Comparison of ENCODE assay signal across 26 cellular contexts in the genomic region with DNA sequence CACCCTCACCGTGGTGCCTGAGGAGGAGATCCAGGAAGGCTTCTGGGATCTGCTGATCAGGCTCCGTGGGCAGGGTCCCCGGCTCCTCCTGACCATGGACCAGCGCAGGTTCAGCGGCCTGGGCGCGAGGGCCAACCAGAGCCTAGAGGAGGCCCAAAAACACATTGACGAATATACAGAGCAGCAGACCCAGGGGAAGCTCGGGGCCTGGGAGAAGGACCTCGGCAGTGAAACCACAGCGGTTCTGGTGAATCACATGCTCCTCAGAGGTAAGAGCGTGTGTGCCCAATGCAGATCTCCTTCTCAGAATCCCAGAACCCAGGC. TPM values are rescaled to one million over a fixed set of nuclear protein-coding genes. Genes with fewer than 3 reads are reported as not detected.
DNase-seq lines count a peak whose midpoint lies in the region; ATAC-seq and TF ChIP-seq lines count a peak whose summit lies in the region.
"Had no signal": no experiment of that assay in that cellular context is flagged by ENCODE, and none has a peak within 500 bp of the region (broad histone marks: within the 10 kb centered on the region; RNA-seq: fewer than 3 reads in every experiment).

No MANE protein-coding gene starts in this region.

- H3K9me3 Mint-ChIP-seq in activated naive CD8-positive, alpha-beta T cell treated with anti-CD3 and anti-CD28 coated beads for 36 hours = no peaks in the 10 kb centered on the region
- peaks cover 2 to 4% of the 10 kb centered on the region in 2 donors for H3K9me3 Mint-ChIP-seq in stimulated activated naive B cell treated with anti-CD40 and anti-IgM and Interleukin-4, amounts not matched to agents 10 μg/mL and 1 μg/mL and 100 μg/mL, for 72 hours

- peaks cover 12% of the 10 kb centered on the region for H3K27me3 Mint-ChIP-seq in activated naive CD8-positive, alpha-beta T cell treated with anti-CD3 and anti-CD28 coated beads for 36 hours
- peaks cover 4 to 14% of the 10 kb centered on the region in 2 donors for H3K27me3 Mint-ChIP-seq in stimulated activated naive B cell treated with anti-CD40 and anti-IgM and Interleukin-4, amounts not matched to agents 10 μg/mL and 1 μg/mL and 100 μg/mL, for 72 hours
- H3K27me3 Mint-ChIP-seq: CD4-positive, CD25-positive, alpha-beta regulatory T cell had no signal

- H3K36me3 ChIP-seq in sigmoid colon = no peaks in the 10 kb centered on the region
- H3K36me3 ChIP-seq: BE2C, BLaER1 had no signal

- no peaks in the 10 kb centered on the region for H3K36me3 Mint-ChIP-seq in activated naive CD8-positive, alpha-beta T cell treated with anti-CD3 and anti-CD28 coated beads for 36 hours
- H3K36me3 Mint-ChIP-seq in stimulated activated naive B cell treated with anti-CD40 and anti-IgM and Interleukin-4, amounts not matched to agents 10 μg/mL and 1 μg/mL and 100 μg/mL, for 72 hours = no peaks in the 10 kb centered on the region
- H3K36me3 Mint-ChIP-seq: CD14-positive monocyte; CD4-positive, alpha-beta memory T cell; CD8-positive, alpha-beta memory T cell had no signal

- H3K27me3 ChIP-seq in sigmoid colon = no peaks in the 10 kb centered on the region
- H3K27me3 ChIP-seq: BE2C, BLaER1 had no signal

- ATAC-seq in stimulated activated naive B cell treated with anti-CD40 and anti-IgM and Interleukin-4, amounts not matched to agents 10 μg/mL and 1 μg/mL and 100 μg/mL, for 72 hours (replicated peaks) = no peak
- no peak for ATAC-seq in GM18870 (IDR thresholded peaks at IDR 0.05; ENCODE audit: unreplicated experiment)
- ATAC-seq: GM12878 had no signal

- DNase-seq in coronary artery (ENCODE audit: low spot score) (peak; percentile 68), islet precursor cell (peak; percentile 26), sigmoid colon (peak; percentile 44)
- DNase-seq in activated naive CD8-positive, alpha-beta T cell treated with anti-CD3 and anti-CD28 coated beads for 36 hours = no peak
- no peak for DNase-seq in stimulated activated naive B cell treated with anti-CD40 and anti-IgM and Interleukin-4, amounts not matched to agents 10 μg/mL and 1 μg/mL and 100 μg/mL, for 72 hours
- DNase-seq: 8988T; ACHN; BE2C; C1 segment of cervical spinal cord; CD4-positive, alpha-beta memory T cell; CD4-positive, CD25-positive, alpha-beta regulatory T cell; CD8-positive, alpha-beta memory T cell; COR-L47; DMS 273 treated with DMSO at 0.1 percent for 48 hours; DMS153; DMS53; DMS79; DND-41; EL; GDM1 had no signal

- no peaks in the 10 kb centered on the region for H3K9me3 ChIP-seq in sigmoid colon
- H3K9me3 ChIP-seq: BE2C, BLaER1 had no signal

- WGBS in sigmoid colon, 2 donors = 95% methylated on average over 12 of the region's 12 CpGs

- no peak overlapping the region for H3K4me3 Mint-ChIP-seq in activated naive CD8-positive, alpha-beta T cell treated with anti-CD3 and anti-CD28 coated beads for 36 hours
- no peak overlapping the region for H3K4me3 Mint-ChIP-seq in stimulated activated naive B cell treated with anti-CD40 and anti-IgM and Interleukin-4, amounts not matched to agents 10 μg/mL and 1 μg/mL and 100 μg/mL, for 72 hours
- H3K4me3 Mint-ChIP-seq: CD14-positive monocyte; CD4-positive, alpha-beta memory T cell; CD8-positive, alpha-beta memory T cell had no signal

- TF ChIP-seq CTCF in coronary artery (IDR thresholded peaks at IDR 0.05) (no peak), sigmoid colon (IDR thresholded peaks at IDR 0.05) (no peak)

- no peaks in the 10 kb centered on the region for H3K4me1 ChIP-seq in sigmoid colon
- H3K4me1 ChIP-seq: BE2C, BLaER1 had no signal

- no peak for TF ChIP-seq POLR2A in sigmoid colon (IDR thresholded peaks at IDR 0.05)

- no peaks in the 10 kb centered on the region for H3K4me1 Mint-ChIP-seq in activated naive CD8-positive, alpha-beta T cell treated with anti-CD3 and anti-CD28 coated beads for 36 hours
- peaks cover 2 to 4% of the 10 kb centered on the region in 2 donors for H3K4me1 Mint-ChIP-seq in stimulated activated naive B cell treated with anti-CD40 and anti-IgM and Interleukin-4, amounts not matched to agents 10 μg/mL and 1 μg/mL and 100 μg/mL, for 72 hours
- H3K4me1 Mint-ChIP-seq: CD14-positive monocyte; CD4-positive, alpha-beta memory T cell; CD4-positive, CD25-positive, alpha-beta regulatory T cell; CD8-positive, alpha-beta memory T cell had no signal

- intact Hi-C loops in sigmoid colon (cut with DNase I) = no loop called here

- no peak for TF ChIP-seq EP300 in sigmoid colon (IDR thresholded peaks at IDR 0.05)

- H3K27ac Mint-ChIP-seq in activated naive CD8-positive, alpha-beta T cell treated with anti-CD3 and anti-CD28 coated beads for 36 hours = no peak overlapping the region
- H3K27ac Mint-ChIP-seq in stimulated activated naive B cell treated with anti-CD40 and anti-IgM and Interleukin-4, amounts not matched to agents 10 μg/mL and 1 μg/mL and 100 μg/mL, for 72 hours = no peak overlapping the region
- H3K27ac Mint-ChIP-seq: CD4-positive, alpha-beta memory T cell; CD8-positive, alpha-beta memory T cell had no signal

- no peak overlapping the region for H3K4me3 ChIP-seq in coronary artery
- no peak overlapping the region for H3K4me3 ChIP-seq in sigmoid colon
- H3K4me3 ChIP-seq: BLaER1, GM12878 had no signal

- H3K27ac ChIP-seq in coronary artery (no peak overlapping the region), sigmoid colon (no peak overlapping the region)
- H3K27ac ChIP-seq: BLaER1 had no signal

RNA-seq across cellular contexts. Expression of gene SERPINA3, which starts 29.4 kb away (rescaled TPM):
- 100 to 1,000 TPM in 1 of 4 donors, 10 to 100 TPM in 3; 80.9 to 233 (median 97.9) TPM for total RNA-seq in sigmoid colon
- polyA plus RNA-seq in sigmoid colon = 10 to 100 TPM in 2 of 3 donors, 1 to 10 TPM in 1; 2.3 to 94.5 (median 59.5) TPM
- not detected for total RNA-seq in activated naive CD8-positive, alpha-beta T cell treated with anti-CD3 and anti-CD28 coated beads for 36 hours
- total RNA-seq: CD4-positive, alpha-beta memory T cell; CD4-positive, CD25-positive, alpha-beta regulatory T cell; CD8-positive, alpha-beta memory T cell; Daoy; G401 had no signal
- polyA plus RNA-seq: CD14-positive monocyte; CD4-positive, alpha-beta memory T cell; CD4-positive, CD25-positive, alpha-beta regulatory T cell; CD8-positive, alpha-beta memory T cell; GM12878 had no signal

Comparison
In these comparisons a context has a peak if more than half of its experiments do, and no peak if none do; other contexts are left out.
1. DNase-seq: peak in coronary artery (single experiment), islet precursor cell (single experiment) and sigmoid colon (single experiment); none in activated naive CD8-positive, alpha-beta T cell treated with anti-CD3 and anti-CD28 coated beads for 36 hours (single experiment) and stimulated activated naive B cell treated with anti-CD40 and anti-IgM and Interleukin-4, amounts not matched to agents 10 μg/mL and 1 μg/mL and 100 μg/mL, for 72 hours (single experiment).
2. RNA of gene SERPINA3, which starts 29.4 kb away (total RNA-seq): 80.9 to 233 TPM in sigmoid colon; not detected in activated naive CD8-positive, alpha-beta T cell treated with anti-CD3 and anti-CD28 coated beads for 36 hours; every median in the first group is over 10 times any median in the second.